Comparison of ENCODE assay signal across 9 cellular contexts in the genomic region with DNA sequence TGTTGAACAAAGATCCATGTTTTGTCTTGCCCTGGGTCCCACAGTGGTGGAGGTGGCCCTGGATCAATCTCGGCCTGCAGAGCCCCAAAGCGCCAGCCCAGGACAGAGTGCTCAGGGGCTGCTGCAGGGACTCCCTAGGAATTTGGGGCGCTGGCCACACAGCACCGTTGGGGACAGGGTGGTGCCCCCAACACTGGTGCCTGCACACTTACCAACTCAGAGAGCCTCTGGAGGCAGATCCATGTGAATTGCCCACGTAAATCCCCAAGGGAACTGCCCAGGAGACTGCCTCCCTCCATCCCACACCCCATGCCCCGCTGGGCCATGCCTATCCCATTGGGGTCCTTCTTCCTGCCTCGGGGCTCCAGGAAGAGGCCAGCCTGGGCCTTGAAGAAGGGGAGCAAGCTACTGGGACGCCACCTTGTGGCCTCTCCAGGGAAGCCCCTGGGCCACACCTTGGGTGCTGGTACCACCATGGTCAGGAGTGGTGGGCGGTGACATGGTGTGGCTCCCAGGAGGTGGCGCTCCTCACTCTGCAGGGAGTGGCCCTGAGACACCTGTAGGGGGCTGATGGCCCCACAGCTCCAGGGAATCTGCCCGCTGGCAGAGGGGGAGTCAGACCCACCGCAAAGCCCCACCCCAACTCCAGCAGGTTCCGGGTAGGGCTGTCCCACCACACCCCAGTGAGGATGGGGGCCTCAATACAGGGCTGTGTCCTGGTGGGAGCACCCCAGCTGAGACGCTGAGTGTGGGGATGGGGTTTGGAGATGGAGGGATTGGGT. TPM values are rescaled to one million over a fixed set of nuclear protein-coding genes. Genes with fewer than 3 reads are reported as not detected.
DNase-seq lines count a peak whose midpoint lies in the region; ATAC-seq and TF ChIP-seq lines count a peak whose summit lies in the region.
"Had no signal": no experiment of that assay in that cellular context is flagged by ENCODE, and none has a peak within 500 bp of the region (broad histone marks: within the 10 kb centered on the region; RNA-seq: fewer than 3 reads in every experiment).

No MANE protein-coding gene starts in this region.

- no peaks in the 10 kb centered on the region for H3K27me3 Mint-ChIP-seq in naive B cell

- no peaks in the 10 kb centered on the region for H3K36me3 ChIP-seq in testis (ENCODE audit: low read depth, missing control alignments)

- peak overlapping the region in 2 of 6 donors; percentile 47 to 71 for H3K27ac Mint-ChIP-seq in naive B cell

- TF ChIP-seq CTCF in testis (IDR thresholded peaks at IDR 0.05) = peak; percentile 56 to 76 (median 65)

- H3K4me1 ChIP-seq in testis = no peaks in the 10 kb centered on the region

- H3K9me3 ChIP-seq in testis = no peaks in the 10 kb centered on the region

- H3K36me3 Mint-ChIP-seq in naive B cell = no peaks in the 10 kb centered on the region

- DNase-seq in NCI-H446 (lab: John Stamatoyannopoulos, UW) = peak; percentile 2 to 55
- no peak for DNase-seq in NCI-H446 treated with DMSO at 0.1 percent for 48 hours (lab: John Stamatoyannopoulos, UW)
- peak; percentile 38 for DNase-seq in NCI-H510A (lab: John Stamatoyannopoulos, UW)
- DNase-seq in activated CD4-positive, alpha-beta T cell treated with anti-CD3 and anti-CD28 coated beads for 48 hours = peak; percentile 90
- DNase-seq in effector CD8-positive, alpha-beta T cell (lab: John Stamatoyannopoulos, UW) = peak; percentile 53
- peak; percentile 61 for DNase-seq in naive B cell
- DNase-seq in testis = peak; percentile 81

- intact Hi-C loops in testis (cut with DNase I; ENCODE audit: low total_unique reads) = no loop called here

- no peak for TF ChIP-seq POLR2A in testis (IDR thresholded peaks at IDR 0.05)

- H3K4me1 Mint-ChIP-seq in naive B cell = peaks cover 2 to 8% (median 4%) of the 10 kb centered on the region in 3 donors

- no peaks in the 10 kb centered on the region for H3K27me3 ChIP-seq in testis

- H3K27ac ChIP-seq in testis = no peak overlapping the region
- H3K27ac ChIP-seq: skin epidermis had no signal

- no peak overlapping the region for H3K4me3 ChIP-seq in testis
- H3K4me3 ChIP-seq: skin epidermis had no signal

- H3K4me3 Mint-ChIP-seq in naive B cell = peak overlapping the region in 1 of 8 donors; percentile 83

- WGBS in testis, 2 donors = 64 to 67% methylated on average over 8 to 10 of the region's 14 CpGs

- no peaks in the 10 kb centered on the region for H3K9me3 Mint-ChIP-seq in naive B cell

- ATAC-seq in HG02798 (IDR thresholded peaks at IDR 0.05; ENCODE audit: poor library complexity, unreplicated experiment) (peak; percentile 85), naive B cell (ENCODE audit: low read depth in 2 of 2) (peak; percentile 97)

RNA-seq across cellular contexts. Expression of a gene that starts 22.8 kb away (rescaled TPM):
- not detected for polyA plus RNA-seq in naive B cell (ENCODE audit: low read depth in 6 of 6)
- total RNA-seq in testis = 10 to 100 TPM; 30.5 to 41.2 TPM
- 40.1 TPM for polyA plus RNA-seq in testis (ENCODE audit: insufficient read depth, low read depth, low replicate concordance)

RNA-seq across cellular contexts. Expression of a gene that starts 23.1 kb away (rescaled TPM):
- 1 to 10 TPM in 4 of 6 donors, under 1 TPM in 2; 0.71 to 2.9 (median 1.4) TPM for polyA plus RNA-seq in naive B cell (ENCODE audit: low read depth in 6 of 6)
- 10 to 100 TPM; 40.5 to 55.3 TPM for total RNA-seq in testis
- 14.7 TPM for polyA plus RNA-seq in testis (ENCODE audit: insufficient read depth, low read depth, low replicate concordance)

RNA-seq across cellular contexts. Expression of a gene that starts 27.3 kb away (rescaled TPM):
- polyA plus RNA-seq in naive B cell (ENCODE audit: low read depth in 6 of 6) = 10 to 100 TPM; 48.9 to 87.9 (median 64.8) TPM
- total RNA-seq in testis = 10 to 100 TPM; 61.3 to 68.3 TPM
- 69.8 TPM for polyA plus RNA-seq in testis (ENCODE audit: insufficient read depth, low read depth, low replicate concordance)

Comparison
In these comparisons a context has a peak if more than half of its experiments do, and no peak if none do; other contexts are left out.
1. RNA of a gene that starts 22.8 kb away (polyA plus RNA-seq): 40.1 TPM in testis (single experiment); not detected in naive B cell; every median in the first group is over 10 times any median in the second.